7 cellular contexts compared by ENCODE assay signal in genomic region chr16:3173892-3174617, GRCh38. TPM values are rescaled to one million over a fixed set of nuclear protein-coding genes. Genes with fewer than 3 reads are reported as not detected.
DNase-seq lines count a peak whose midpoint lies in the region; ATAC-seq lines count a peak whose summit lies in the region.

No MANE protein-coding gene starts in this region.

- peaks cover 3% of the 10 kb centered on the region for H3K36me3 Mint-ChIP-seq in T-helper 17 cell (ENCODE audit: low read depth)

- H3K4me3 ChIP-seq in iPS-18a (ENCODE audit: low read length) = peak overlapping the region; percentile 39

- H3K9me3 ChIP-seq in T-helper 17 cell (ENCODE audit: control insufficient read depth, low read length, poor library complexity, severe bottlenecking) (peaks cover 4% of the 10 kb centered on the region), iPS-18a (ENCODE audit: control insufficient read depth, low read depth, low read length) (no peaks in the 10 kb centered on the region)

- intact Hi-C loops in head of caudate nucleus (cut with DNase I) = no loop called here

- no peak for ATAC-seq in T-helper 17 cell
- no peak for ATAC-seq in GM18868 (IDR thresholded peaks at IDR 0.05; ENCODE audit: unreplicated experiment)

- peaks cover 65% of the 10 kb centered on the region for H3K27me3 ChIP-seq in iPS-18a (ENCODE audit: control insufficient read depth, insufficient read depth, low read length)

- H3K4me1 ChIP-seq in iPS-18a (ENCODE audit: control insufficient read depth, low read depth, low read length) = peaks cover 4% of the 10 kb centered on the region

- no peak overlapping the region for H3K27ac ChIP-seq in iPS-18a (ENCODE audit: low read length)

- peaks cover 30% of the 10 kb centered on the region for H3K4me1 Mint-ChIP-seq in T-helper 17 cell

- no peaks in the 10 kb centered on the region for H3K36me3 ChIP-seq in iPS-18a (ENCODE audit: control insufficient read depth, low read depth, low read length)

- no peak overlapping the region for H3K9ac ChIP-seq in iPS-18a (ENCODE audit: low read length)

- DNase-seq in EH (ENCODE audit: low read depth) (peak; percentile 22), HK-2 (ENCODE audit: unreplicated experiment) (peak; percentile 51), T-helper 17 cell (no peak), cerebellar nuclear complex (lab: John Stamatoyannopoulos, UW) (no peak), head of caudate nucleus (no peak)

- peak overlapping the region; percentile 82 for H3K4me3 Mint-ChIP-seq in T-helper 17 cell

- peaks cover 60% of the 10 kb centered on the region for H3K27me3 Mint-ChIP-seq in T-helper 17 cell

- H3K27ac Mint-ChIP-seq in T-helper 17 cell = no peak overlapping the region

RNA-seq across cellular contexts. Expression of gene OR1F1, which starts 13.9 kb away (rescaled TPM):
- total RNA-seq in T-helper 17 cell = not detected

RNA-seq across cellular contexts. Expression of gene ZNF213, which starts 39.2 kb away (rescaled TPM):
- total RNA-seq in T-helper 17 cell = 1 to 10 TPM; 3.1 to 3.4 TPM

Comparison
In these comparisons a context has a peak if more than half of its experiments do, and no peak if none do; other contexts are left out.
1. DNase-seq: peak in EH (single experiment) and HK-2 (single experiment); none in T-helper 17 cell (0 of 3), cerebellar nuclear complex (0 of 2) and head of caudate nucleus (0 of 42).